In genomic region chr9:112475318-112475717, GRCh38 we compare ENCODE assay signal across 27 cellular contexts.
"Had no signal": no experiment of that assay in that cellular context is flagged by ENCODE, and none has a peak within 500 bp of the region (broad histone marks: within the 10 kb centered on the region; RNA-seq: fewer than 3 reads in every experiment).

No MANE protein-coding gene starts in this region.

- H3K4me3 ChIP-seq: stomach, suprapubic skin, testis, thoracic aorta, thyroid gland, tibial artery, tibial nerve, transverse colon, upper lobe of left lung, upper lobe of right lung, uterus, vagina had no signal

- H3K4me1 ChIP-seq: stomach, suprapubic skin, testis, thyroid gland, tibial artery, tibial nerve, transverse colon, upper lobe of left lung, upper lobe of right lung, uterus, vagina had no signal

- ATAC-seq: stimulated activated effector memory CD8-positive, alpha-beta T cell treated with anti-CD3 and anti-CD28 coated beads, Interleukin-12 subunit alpha, Interleukin-12 subunit beta, amount 100 ng/mL, for 72 hours; stimulated activated memory B cell treated with anti-CD40 and anti-IgM and Interleukin-4, amounts not matched to agents 10 μg/mL and 1 μg/mL and 100 μg/mL, for 72 hours; stimulated activated naive B cell treated with anti-CD40 and anti-IgM and Interleukin-4, amounts not matched to agents 10 μg/mL and 1 μg/mL and 100 μg/mL, for 72 hours; stimulated activated naive CD8-positive, alpha-beta T cell treated with anti-CD3 and anti-CD28 coated beads, Interleukin-15, amount 100 ng/mL, for 72 hours; stimulated activated naive CD8-positive, alpha-beta T cell treated with anti-CD3 and anti-CD28 coated beads, Interleukin-15, Interleukin-2, amounts not matched to agents 100 U/mL and 50 U/mL, for 24 hours; upper lobe of right lung had no signal

- H3K9me3 ChIP-seq: testis, thyroid gland, transverse colon, upper lobe of right lung, vagina had no signal

- FAIRE-seq: urothelium cell line had no signal

- DNase-seq: stimulated activated CD4-positive, alpha-beta T cell treated with anti-CD3 and anti-CD28 coated beads, Interleukin-2, amount 100 ng/mL, for 48 hours; stimulated activated CD4-positive, alpha-beta T cell treated with anti-CD3 and anti-CD28 coated beads, Interleukin-4, amount 100 ng/mL, for 1 hour; stimulated activated CD4-positive, alpha-beta T cell treated with anti-CD3 and anti-CD28 coated beads, Interleukin-4, amount 100 ng/mL, for 24 hours; stimulated activated CD4-positive, alpha-beta T cell treated with anti-CD3 and anti-CD28 coated beads, Interleukin-4, amount 100 ng/mL, for 4 hours; stimulated activated CD8-positive, alpha-beta memory T cell treated with anti-CD3 and anti-CD28 coated beads, Interleukin-4, amount 100 ng/mL, for 48 hours; stimulated activated naive B cell treated with anti-CD40 and anti-IgM and Interleukin-4, amounts not matched to agents 10 μg/mL and 1 μg/mL and 100 μg/mL, for 72 hours; stimulated activated naive CD4-positive, alpha-beta T cell; stimulated activated naive CD4-positive, alpha-beta T cell treated with Interleukin-2 at 50 U/mL for 16 hours; stimulated activated naive CD8-positive, alpha-beta T cell treated with anti-CD3 and anti-CD28 coated beads, Interleukin-15, amount 100 ng/mL, for 72 hours; stimulated activated naive CD8-positive, alpha-beta T cell treated with anti-CD3 and anti-CD28 coated beads, Interleukin-15, Interleukin-2, amounts not matched to agents 100 U/mL and 50 U/mL, for 24 hours; stomach; substantia nigra; testis; thyroid gland; tibial artery; transverse colon; trophoblast cell; upper lobe of left lung; upper lobe of right lung; uterus had no signal

- H3K27ac ChIP-seq: stomach, suprapubic skin, testis, thoracic aorta, thyroid gland, tibial artery, tibial nerve, transverse colon, upper lobe of left lung, upper lobe of right lung, uterus, vagina had no signal

- H3K36me3 ChIP-seq: transverse colon, uterus had no signal

- H3K27me3 ChIP-seq: stomach, suprapubic skin, testis, thyroid gland, tibial artery, tibial nerve, transverse colon, upper lobe of left lung, upper lobe of right lung, uterus, vagina had no signal
